Comparison of ENCODE assay signal across 9 cellular contexts in genomic region chr22:32926600-32926999, GRCh38.
DNase-seq lines count a peak whose midpoint lies in the region; ATAC-seq and TF ChIP-seq lines count a peak whose summit lies in the region.
"Had no signal": no experiment of that assay in that cellular context is flagged by ENCODE, and none has a peak within 500 bp of the region (broad histone marks: within the 10 kb centered on the region; RNA-seq: fewer than 3 reads in every experiment).

No MANE protein-coding gene starts in this region.

- H3F3A ChIP-seq in DOHH2 (ENCODE audit: control insufficient read depth, insufficient read depth), result no peaks in the 10 kb centered on the region

- peaks cover 3% of the 10 kb centered on the region; the same call in 1 of the 2 replicates for H3K9me3 ChIP-seq in DOHH2 (ENCODE audit: control insufficient read depth, insufficient read depth, low read length)

- H3K27ac Mint-ChIP-seq in brain (no peak overlapping the region), mesothelial cell of epicardium (no peak overlapping the region)

- TF ChIP-seq CTCF in DOHH2 (IDR thresholded peaks at IDR 0.05; ENCODE audit: low read depth, low read length, poor library complexity, severe bottlenecking) (peak; percentile 58), brain (conservative IDR thresholded peaks at IDR 0.05) (peak; percentile 50 to 66), mesothelial cell of epicardium (IDR thresholded peaks at IDR 0.05; ENCODE audit: unreplicated experiment) (peak; percentile 36)

- ATAC-seq in GM21390 (IDR thresholded peaks at IDR 0.05; ENCODE audit: unreplicated experiment) (no peak), GM18907 (IDR thresholded peaks at IDR 0.05; ENCODE audit: unreplicated experiment) (no peak)

- H3K4me3 Mint-ChIP-seq in brain (no peak overlapping the region), mesothelial cell of epicardium (no peak overlapping the region)

- DNase-seq in LHCN-M2 (ENCODE audit: low read depth) (peak; percentile 9), mesothelial cell of epicardium (ENCODE audit: low spot score in 2 of 2, unreplicated experiment in 2 of 2) (no peak), NCI-H187 treated with DMSO at 0.1 percent for 48 hours (lab: John Stamatoyannopoulos, UW) (no peak), OCI-M2 (lab: John Stamatoyannopoulos, UW; ENCODE audit: unreplicated experiment) (no peak)

- H3K79me2 ChIP-seq in DOHH2 (ENCODE audit: control insufficient read depth, low read length), result no peaks in the 10 kb centered on the region

- H3K36me3 ChIP-seq in DOHH2 (ENCODE audit: control insufficient read depth, low read length), result no peaks in the 10 kb centered on the region

- peaks cover 6% of the 10 kb centered on the region; the same call in 1 of the 2 replicates for H3K27me3 ChIP-seq in DOHH2 (ENCODE audit: control insufficient read depth, low read length)

- no peaks in the 10 kb centered on the region for H3K9me2 ChIP-seq in DOHH2 (replicated peaks; ENCODE audit: control insufficient read depth, low read length)

- no peak overlapping the region for H3K4me3 ChIP-seq in DOHH2 (ENCODE audit: low read length)
- H3K4me3 ChIP-seq: lung had no signal

- H3K4me1 ChIP-seq in DOHH2 (ENCODE audit: control insufficient read depth, low read length), result no peaks in the 10 kb centered on the region

- peaks cover 0 to 3% (median 0%) of the 10 kb centered on the region in 5 experiments for H3K9me3 Mint-ChIP-seq in brain
- peaks cover 5% of the 10 kb centered on the region for H3K9me3 Mint-ChIP-seq in mesothelial cell of epicardium

- no peaks in the 10 kb centered on the region for H4K20me1 ChIP-seq in DOHH2 (ENCODE audit: control insufficient read depth, insufficient read depth, low read depth, low read length)

- H3K4me1 Mint-ChIP-seq in brain (no peaks in the 10 kb centered on the region), mesothelial cell of epicardium (no peaks in the 10 kb centered on the region)

- H3K27ac ChIP-seq in DOHH2 (ENCODE audit: low read depth, low read length), result no peak overlapping the region

- H3K4me2 ChIP-seq in DOHH2 (ENCODE audit: low read length), result no peak overlapping the region

- H3K27me3 Mint-ChIP-seq in brain (peaks cover 3% of the 10 kb centered on the region), mesothelial cell of epicardium (ENCODE audit: low read depth) (no peaks in the 10 kb centered on the region)

- H3K36me3 Mint-ChIP-seq in brain (peaks cover 18% of the 10 kb centered on the region), mesothelial cell of epicardium (no peaks in the 10 kb centered on the region)
